ENCODE assay signal across 2 cellular contexts in the genomic region with DNA sequence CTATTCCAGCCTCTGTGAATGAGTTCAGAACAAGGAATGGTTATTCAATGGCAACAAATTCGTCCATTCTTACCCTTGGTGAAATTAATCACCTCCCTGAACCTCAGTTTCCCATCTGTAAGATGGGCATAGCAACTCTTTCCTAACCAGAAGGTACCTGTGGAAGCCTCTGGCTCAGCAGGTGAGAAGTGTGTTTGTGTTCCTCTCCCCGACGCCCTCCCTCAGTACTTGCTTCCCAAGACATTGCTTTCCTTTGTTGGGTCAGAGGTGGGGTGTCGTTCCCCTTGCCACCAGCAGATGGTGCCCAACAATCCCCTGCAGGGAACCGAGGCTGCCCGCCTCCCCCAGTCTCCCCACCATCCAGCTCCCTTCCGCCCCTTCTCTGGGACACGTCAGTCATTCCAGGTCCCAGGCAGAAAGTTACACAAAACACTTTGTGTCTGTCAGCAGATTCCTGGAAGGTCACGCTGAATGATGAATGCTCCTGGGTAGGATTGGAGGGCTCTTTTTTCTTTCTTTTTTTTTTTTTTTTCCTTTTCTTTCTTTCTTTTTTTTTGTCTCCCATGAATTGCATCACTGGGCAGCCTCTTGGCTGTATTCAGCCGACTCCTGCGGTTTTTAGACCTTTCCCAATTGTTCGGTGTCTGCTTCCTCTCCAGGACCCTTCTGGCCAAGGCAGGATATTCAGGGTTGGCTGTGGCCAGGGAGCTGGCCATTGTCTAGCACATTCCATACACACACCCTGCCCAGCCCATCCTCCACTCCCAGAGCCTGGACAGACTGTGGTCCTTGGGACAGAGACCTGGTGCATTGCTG.
TF ChIP-seq lines count a peak whose summit lies in the region.

No MANE protein-coding gene starts in this region.

TF ChIP-seq in IMR-90, 13 proteins besides CTCF, POLR2A, EP300 and RAD21:
- TF ChIP-seq SMC3 (IDR thresholded peaks at IDR 0.05; ENCODE audit: low read depth, low read length) (peak; percentile 91), USF2 (IDR thresholded peaks at IDR 0.05; ENCODE audit: low read depth, low read length) (no peak), MAZ (IDR thresholded peaks at IDR 0.05; ENCODE audit: borderline replicate concordance, low read depth, low read length) (peak; percentile 54; the same call in 1 of the 2 replicates), CEBPB (IDR thresholded peaks at IDR 0.05; ENCODE audit: low read depth, low read length) (peak; percentile 87), ELK1 (IDR thresholded peaks at IDR 0.05; ENCODE audit: borderline replicate concordance, low read depth, low read length) (no peak), FOS (IDR thresholded peaks at IDR 0.05; ENCODE audit: low read depth, low read length) (0 out of 2 replicates have a peak, but pooled peaks have one; percentile 13), RCOR1 (IDR thresholded peaks at IDR 0.05; ENCODE audit: insufficient replicate concordance, low read length) (no peak), RFX5 (IDR thresholded peaks at IDR 0.05; ENCODE audit: low read depth, low read length) (no peak), BHLHE40 (IDR thresholded peaks at IDR 0.05; ENCODE audit: low read depth, low read length) (no peak), MAFK (IDR thresholded peaks at IDR 0.05; ENCODE audit: low read depth, low read length) (peak; percentile 58), NFE2L2 (IDR thresholded peaks at IDR 0.05; ENCODE audit: low read depth, low read length) (no peak), CHD1 (IDR thresholded peaks at IDR 0.05; ENCODE audit: low read depth, low read length) (no peak)

TF ChIP-seq in SK-N-SH, 30 proteins besides CTCF, POLR2A, EP300 and RAD21:
- no peak for TF ChIP-seq ELF1 (IDR thresholded peaks at IDR 0.05)
- no peak for TF ChIP-seq EZH2phosphoT487 (IDR thresholded peaks at IDR 0.05; ENCODE audit: borderline replicate concordance, low read depth)
- 0 out of 2 replicates have a peak, but pooled peaks have one; percentile 20 for TF ChIP-seq NRF1 (IDR thresholded peaks at IDR 0.05; ENCODE audit: low read depth, low read length)
- TF ChIP-seq, protein P1, sequence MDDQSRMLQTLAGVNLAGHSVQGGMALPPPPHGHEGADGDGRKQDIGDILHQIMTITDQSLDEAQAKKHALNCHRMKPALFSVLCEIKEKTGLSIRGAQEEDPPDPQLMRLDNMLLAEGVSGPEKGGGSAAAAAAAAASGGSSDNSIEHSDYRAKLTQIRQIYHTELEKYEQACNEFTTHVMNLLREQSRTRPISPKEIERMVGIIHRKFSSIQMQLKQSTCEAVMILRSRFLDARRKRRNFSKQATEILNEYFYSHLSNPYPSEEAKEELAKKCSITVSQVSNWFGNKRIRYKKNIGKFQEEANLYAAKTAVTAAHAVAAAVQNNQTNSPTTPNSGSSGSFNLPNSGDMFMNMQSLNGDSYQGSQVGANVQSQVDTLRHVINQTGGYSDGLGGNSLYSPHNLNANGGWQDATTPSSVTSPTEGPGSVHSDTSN (IDR thresholded peaks at IDR 0.05): peak; percentile 92
- TF ChIP-seq NFIC (IDR thresholded peaks at IDR 0.05; ENCODE audit: borderline replicate concordance): peak; percentile 30; the same call in 1 of the 2 replicates
- TF ChIP-seq TCF12 (IDR thresholded peaks at IDR 0.05): peak; percentile 48
- TF ChIP-seq SIN3A (IDR thresholded peaks at IDR 0.05; ENCODE audit: borderline replicate concordance, low read depth, low read length): peak; percentile 43; the same call in 1 of the 2 replicates
- TF ChIP-seq SMC3 (IDR thresholded peaks at IDR 0.05; ENCODE audit: low read depth, low read length): peak; percentile 97
- TF ChIP-seq CHD2 (IDR thresholded peaks at IDR 0.05; ENCODE audit: low read length, partially characterized antibody): peak; percentile 39
- TF ChIP-seq REST (IDR thresholded peaks at IDR 0.05; ENCODE audit: low read depth, low read length): no peak
- TF ChIP-seq RXRA (IDR thresholded peaks at IDR 0.05; ENCODE audit: borderline replicate concordance, low read depth): no peak
- TF ChIP-seq, protein P2, sequence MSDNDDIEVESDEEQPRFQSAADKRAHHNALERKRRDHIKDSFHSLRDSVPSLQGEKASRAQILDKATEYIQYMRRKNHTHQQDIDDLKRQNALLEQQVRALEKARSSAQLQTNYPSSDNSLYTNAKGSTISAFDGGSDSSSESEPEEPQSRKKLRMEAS (IDR thresholded peaks at IDR 0.05; ENCODE audit: low read depth): no peak
- no peak for TF ChIP-seq FOSL2 (IDR thresholded peaks at IDR 0.05; ENCODE audit: borderline replicate concordance, low read depth)
- TF ChIP-seq TAF1 (IDR thresholded peaks at IDR 0.05; ENCODE audit: borderline replicate concordance, low read depth, low read length): 0 out of 2 replicates have a peak, but pooled peaks have one; percentile 3
- TF ChIP-seq FOXJ3 (CRISPR knock-in tag; IDR thresholded peaks at IDR 0.05): no peak
- TF ChIP-seq YY1 (IDR thresholded peaks at IDR 0.05; ENCODE audit: low read depth): no peak
- 0 out of 2 replicates have a peak, but pooled peaks have one; percentile 27 for TF ChIP-seq RCOR1 (IDR thresholded peaks at IDR 0.05; ENCODE audit: low read length)
- peak; percentile 43; the same call in 1 of the 2 replicates for TF ChIP-seq POLR2AphosphoS5 (IDR thresholded peaks at IDR 0.05; ENCODE audit: low read depth, low read length)
- TF ChIP-seq MXI1 (IDR thresholded peaks at IDR 0.05; ENCODE audit: low read depth, low read length): no peak; the same call in 1 of the 2 replicates
- no peak for TF ChIP-seq JUND (IDR thresholded peaks at IDR 0.05)
